Comparison of ENCODE assay signal across 8 cellular contexts in genomic region chr7:144355176-144355822, GRCh38. TPM values are rescaled to one million over a fixed set of nuclear protein-coding genes. Genes with fewer than 3 reads are reported as not detected.
DNase-seq lines count a peak whose midpoint lies in the region; ATAC-seq, FAIRE-seq and TF ChIP-seq lines count a peak whose summit lies in the region.
"Not testable (repeated sequence)": the region's sequence is repeated elsewhere in the genome, so short reads cannot be mapped to it uniquely, and the experiment has no call there.

TSS of gene ARHGEF5 (plus strand) at chr7:144355402. CDS start at chr7:144362670, 7,268 bp downstream.

- H3K27me3 ChIP-seq in left lung; small intestine (ENCODE audit: control insufficient read depth in 2 of 2, insufficient read depth in 2 of 2, low read length in 2 of 2): not testable (repeated sequence)

- H3K4me1 Mint-ChIP-seq in Calu3 (ENCODE audit: low read depth, unreplicated experiment); activated CD4-positive, alpha-beta T cell treated with anti-CD3 and anti-CD28 coated beads for 36 hours; chondrocyte (ENCODE audit: low read depth): not testable (repeated sequence)

- not testable (repeated sequence) for BruUV-seq in Calu3 (replicated peaks; lab: Mats Ljungman, UMichigan)

- H3K27ac ChIP-seq in left lung; small intestine (ENCODE audit: low read depth in 1 of 2, low read length in 1 of 2): not testable (repeated sequence)

- not testable (repeated sequence) for FAIRE-seq in small intestine (lab: Jason Lieb, UNC)

- not testable (repeated sequence) for DNase-seq in Calu3; activated CD4-positive, alpha-beta T cell treated with anti-CD3 and anti-CD28 coated beads for 36 hours; chondrocyte (ENCODE audit: low spot score); left lung; small intestine

- not testable (repeated sequence) for H3K36me3 ChIP-seq in left lung; small intestine (ENCODE audit: control insufficient read depth in 2 of 2, insufficient read depth in 2 of 2, low read length in 2 of 2)

- peak within 1 kb of the TSS; percentile 88 for H3K4me3 Mint-ChIP-seq in Calu3 (ENCODE audit: low read depth, unreplicated experiment)
- peak within 1 kb of the TSS; percentile 80 for H3K4me3 Mint-ChIP-seq in activated CD4-positive, alpha-beta T cell treated with anti-CD3 and anti-CD28 coated beads for 36 hours
- peak within 1 kb of the TSS; percentile 70 for H3K4me3 Mint-ChIP-seq in chondrocyte (ENCODE audit: unreplicated experiment)

- POLR2A ChIA-PET in activated CD4-positive, alpha-beta T cell treated with anti-CD3 and anti-CD28 coated beads for 36 hours (lab: Charles Lee): not testable (repeated sequence)

- H3K4me1 ChIP-seq in left lung; small intestine (ENCODE audit: control insufficient read depth in 2 of 2, insufficient read depth in 1 of 2, low read depth in 1 of 2, low read length in 1 of 2): not testable (repeated sequence)

- ATAC-seq in GM19463 (IDR thresholded peaks at IDR 0.05; ENCODE audit: unreplicated experiment) (peak; percentile 72), HG02763 (IDR thresholded peaks at IDR 0.05; ENCODE audit: unreplicated experiment) (peak; percentile 65), HG03442 (IDR thresholded peaks at IDR 0.05; ENCODE audit: unreplicated experiment) (peak; percentile 70), left lung (peak; percentile 93)
- peak; percentile 79 for ATAC-seq in activated CD4-positive, alpha-beta T cell treated with anti-CD3 and anti-CD28 coated beads for 36 hours

- H3K9me3 Mint-ChIP-seq in Calu3 (ENCODE audit: low read depth, unreplicated experiment); activated CD4-positive, alpha-beta T cell treated with anti-CD3 and anti-CD28 coated beads for 36 hours (ENCODE audit: low read depth); chondrocyte (ENCODE audit: low read depth): not testable (repeated sequence)

- no CpG with 5 or more reads among the region's 50 CpGs for WGBS in small intestine, 3 donors

- CTCF ChIA-PET in Calu3 (lab: Charles Lee); activated CD4-positive, alpha-beta T cell treated with anti-CD3 and anti-CD28 coated beads for 36 hours (lab: Charles Lee): not testable (repeated sequence)

- intact Hi-C loops in Calu3 (cut with micrococcal nuclease; ENCODE audit: unreplicated experiment); activated CD4-positive, alpha-beta T cell treated with anti-CD3 and anti-CD28 coated beads for 36 hours (cut with DNase I, micrococcal nuclease); left lung (cut with DNase I): not testable (repeated sequence)

- H3K27me3 Mint-ChIP-seq in Calu3 (ENCODE audit: unreplicated experiment); activated CD4-positive, alpha-beta T cell treated with anti-CD3 and anti-CD28 coated beads for 36 hours; chondrocyte (ENCODE audit: low read depth): not testable (repeated sequence)

- H3K27ac Mint-ChIP-seq in Calu3 (ENCODE audit: unreplicated experiment) (peak within 1 kb of the TSS; percentile 68), chondrocyte (ENCODE audit: unreplicated experiment) (peak within 1 kb of the TSS; percentile 54)
- H3K27ac Mint-ChIP-seq in activated CD4-positive, alpha-beta T cell treated with anti-CD3 and anti-CD28 coated beads for 36 hours: peak within 1 kb of the TSS; percentile 91

- H3K4me3 ChIP-seq in left lung; small intestine (ENCODE audit: low read depth in 1 of 2, low read length in 2 of 2): not testable (repeated sequence)

- not testable (repeated sequence) for H3K9me3 ChIP-seq in left lung; small intestine (ENCODE audit: control insufficient read depth, low read depth)

- not testable (repeated sequence) for H3K36me3 Mint-ChIP-seq in Calu3 (ENCODE audit: insufficient read depth, unreplicated experiment); activated CD4-positive, alpha-beta T cell treated with anti-CD3 and anti-CD28 coated beads for 36 hours (ENCODE audit: low read depth); chondrocyte (ENCODE audit: low read depth)

- TF ChIP-seq CTCF in Calu3 (IDR thresholded peaks at IDR 0.05; ENCODE audit: unreplicated experiment); chondrocyte (IDR thresholded peaks at IDR 0.05); left lung (IDR thresholded peaks at IDR 0.05): not testable (repeated sequence)

RNA-seq across cellular contexts. Expression of gene ARHGEF5, which starts in this region (rescaled TPM):
- total RNA-seq in Calu3 (2022) (51.5 and 59.4 TPM in 2 replicates), chondrocyte (2.6 to 7.3 TPM (median 7.2 TPM) in 3 replicates), left lung (10 to 100 TPM; 23.9 to 32.3 TPM)
- 10 to 100 TPM; 14.8 to 16.8 TPM for total RNA-seq in activated CD4-positive, alpha-beta T cell treated with anti-CD3 and anti-CD28 coated beads for 36 hours
- 10 to 100 TPM; 15.6 to 35.8 (median 30.3) TPM for polyA plus RNA-seq in small intestine
